ENCODE assay signal across 9 cellular contexts in the genomic region with DNA sequence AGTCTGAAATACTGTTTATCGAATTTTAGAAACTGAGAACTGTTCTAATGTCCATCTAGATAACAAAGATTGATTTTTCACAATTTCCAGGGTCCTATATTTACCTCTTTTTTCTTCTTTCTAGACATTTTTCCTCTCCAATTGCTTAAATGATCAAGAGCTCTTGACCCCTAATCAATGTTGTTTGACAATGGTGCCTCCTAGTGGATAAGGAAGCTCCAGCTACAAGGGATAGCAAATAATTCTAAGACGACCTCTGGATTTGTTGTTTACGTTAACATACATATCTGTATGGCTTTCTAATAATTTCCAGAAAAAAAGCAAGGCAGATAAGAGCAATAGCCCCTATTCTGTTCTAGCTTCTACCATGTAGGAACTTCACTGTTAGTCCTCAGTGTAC. TPM values are rescaled to one million over a fixed set of nuclear protein-coding genes. Genes with fewer than 3 reads are reported as not detected.
DNase-seq lines count a peak whose midpoint lies in the region; ATAC-seq and TF ChIP-seq lines count a peak whose summit lies in the region.
"Had no signal": no experiment of that assay in that cellular context is flagged by ENCODE, and none has a peak within 500 bp of the region (broad histone marks: within the 10 kb centered on the region; RNA-seq: fewer than 3 reads in every experiment).

No MANE protein-coding gene starts in this region.

- no peaks in the 10 kb centered on the region for H3K9me3 ChIP-seq in prostate gland

- H3K4me1 ChIP-seq in prostate gland (replicated peaks): no peaks in the 10 kb centered on the region

- H3K36me3 Mint-ChIP-seq in endothelial cell (ENCODE audit: low read depth, unreplicated experiment): no peaks in the 10 kb centered on the region

- no peak for ATAC-seq in HG03175 (IDR thresholded peaks at IDR 0.05; ENCODE audit: unreplicated experiment)

- H3K9me3 Mint-ChIP-seq in endothelial cell (ENCODE audit: unreplicated experiment): no peaks in the 10 kb centered on the region
- H3K9me3 Mint-ChIP-seq: CD8-positive, alpha-beta memory T cell had no signal

- no peak overlapping the region for H3K27ac ChIP-seq in prostate gland

- H3K4me1 Mint-ChIP-seq in endothelial cell (ENCODE audit: unreplicated experiment): no peaks in the 10 kb centered on the region

- DNase-seq in NCI-H2107 treated with DMSO at 0.1 percent for 48 hours (lab: John Stamatoyannopoulos, UW; ENCODE audit: unreplicated experiment) (peak; percentile 2), NCI-H2107 (lab: John Stamatoyannopoulos, UW) (no peak), NCI-H460 (ENCODE audit: extremely low read depth, low read depth) (peak; percentile 40), endothelial cell (ENCODE audit: low spot score) (peak; percentile 7), prostate gland (ENCODE audit: low spot score) (no peak), T1000 (lab: John Stamatoyannopoulos, UW) (no peak)
- DNase-seq in activated naive CD4-positive, alpha-beta T cell (lab: John Stamatoyannopoulos, UW): no peak

- no peak overlapping the region for H3K4me3 Mint-ChIP-seq in endothelial cell (ENCODE audit: unreplicated experiment)
- H3K4me3 Mint-ChIP-seq: CD8-positive, alpha-beta memory T cell had no signal

- H3K4me3 ChIP-seq in prostate gland: no peak overlapping the region

- H3K27me3 Mint-ChIP-seq in endothelial cell (ENCODE audit: unreplicated experiment): no peaks in the 10 kb centered on the region

- H3K27me3 ChIP-seq in prostate gland (replicated peaks; ENCODE audit: insufficient read depth): no peaks in the 10 kb centered on the region

- no peak for TF ChIP-seq POLR2A in prostate gland (IDR thresholded peaks at IDR 0.05)

- peak; percentile 31 for TF ChIP-seq CTCF in endothelial cell (IDR thresholded peaks at IDR 0.05; ENCODE audit: unreplicated experiment)
- TF ChIP-seq CTCF in prostate gland (IDR thresholded peaks at IDR 0.05): peak in 3 of 4 experiments; percentile 18 to 33 (median 27)

- intact Hi-C loops in prostate gland (cut with DNase I): no loop called here

- no peaks in the 10 kb centered on the region for H3K36me3 ChIP-seq in prostate gland

- no peak overlapping the region for H3K27ac Mint-ChIP-seq in endothelial cell (ENCODE audit: unreplicated experiment)
- H3K27ac Mint-ChIP-seq: CD8-positive, alpha-beta memory T cell had no signal

- WGBS in prostate gland: 74% methylated on average over 3 of the region's 3 CpGs

RNA-seq across cellular contexts. Expression of a gene that starts 35.8 kb away (rescaled TPM):
- not detected in 2 replicates for total RNA-seq in NCI-H460 (2014; rRNA removed; shearing (Covaris generic))
- polyA plus RNA-seq in NCI-H460 (2014; cell fraction: nucleus; rRNA removed): not detected in 2 replicates
- not detected for total RNA-seq in endothelial cell (ENCODE audit: unreplicated experiment)
- total RNA-seq in prostate gland: under 1 TPM; 0.28 to 0.41 TPM

Comparison
In these comparisons a context has a peak if more than half of its experiments do, and no peak if none do; other contexts are left out.
1. DNase-seq: peak in NCI-H2107 treated with DMSO at 0.1 percent for 48 hours (single experiment), NCI-H460 (single experiment) and endothelial cell (single experiment); none in NCI-H2107 (single experiment), prostate gland (single experiment), activated naive CD4-positive, alpha-beta T cell (0 of 4) and T1000 (single experiment).